Comparison of ENCODE assay signal across 12 cellular contexts in the genomic region with DNA sequence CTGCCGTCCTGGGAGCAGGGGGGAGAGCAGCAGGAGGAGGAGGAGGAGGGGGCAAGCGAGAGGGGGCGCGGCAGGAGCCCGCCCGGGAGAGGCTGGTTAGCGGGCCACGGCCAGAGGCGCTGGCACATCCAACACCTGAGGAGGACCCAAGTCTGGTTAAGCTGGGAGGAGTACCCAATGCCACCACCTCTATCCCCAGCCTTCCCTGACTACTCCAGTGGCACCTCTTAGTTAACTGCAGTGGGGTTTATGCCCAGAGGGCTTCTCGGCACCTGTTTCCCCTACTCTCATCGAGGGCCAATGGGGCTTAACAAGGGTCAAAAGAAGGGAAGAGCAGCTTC. TPM values are rescaled to one million over a fixed set of nuclear protein-coding genes. Genes with fewer than 3 reads are reported as not detected.
DNase-seq lines count a peak whose midpoint lies in the region; ATAC-seq and TF ChIP-seq lines count a peak whose summit lies in the region.
"Had no signal": no experiment of that assay in that cellular context is flagged by ENCODE, and none has a peak within 500 bp of the region (broad histone marks: within the 10 kb centered on the region; RNA-seq: fewer than 3 reads in every experiment).

No MANE protein-coding gene starts in this region.

- H3K36me3 ChIP-seq in CD4-positive, alpha-beta memory T cell (ENCODE audit: insufficient read depth, low read length): no peaks in the 10 kb centered on the region
- H3K36me3 ChIP-seq in HUES48 (ENCODE audit: control insufficient read depth, insufficient read depth, low read length) (no peaks in the 10 kb centered on the region), GM23248 (ENCODE audit: low read depth) (no peaks in the 10 kb centered on the region), adrenal gland (replicated peaks in 1 of 2) (no peaks in the 10 kb centered on the region)
- H3K36me3 ChIP-seq: SJCRH30 had no signal

- CTCF ChIA-PET in CD4-positive, alpha-beta memory T cell (lab: Charles Lee; ENCODE audit: partially characterized antibody): interaction anchor here (0.9 to 13.8 kb wide), 11 partner anchors 9 to 143 kb away, joined by 3 to 315 read pairs (median 4); no protein-coding TSS in a partner anchor

- no peaks in the 10 kb centered on the region for H4K20me1 ChIP-seq in GM23248 (ENCODE audit: insufficient read depth)

- intact Hi-C loops in CD4-positive, alpha-beta memory T cell (cut with micrococcal nuclease): loop anchor here (5.0 kb wide), 1 partner anchor 172 kb away; no protein-coding TSS in a partner anchor
- intact Hi-C loops in adrenal gland (cut with DNase I): loop anchor here (5.0 kb wide), 2 partner anchors 43 to 67 kb away; no protein-coding TSS in a partner anchor

- WGBS in GM23248 (ENCODE audit: low coverage in 1 of 2, low lambda C conversion rate in 2 of 2, missing lambda C conversion rate in 2 of 2), 2 experiments: 18 to 43% methylated on average over 3 to 11 of the region's 11 CpGs
- WGBS in adrenal gland, 4 donors: 18 to 65% (median 32%) methylated on average over 2 to 11 of the region's 11 CpGs

- H3K9ac ChIP-seq in HUES48 (ENCODE audit: low read depth, low read length) (no peak overlapping the region), GM23248 (no peak overlapping the region)

- in situ Hi-C loops in GM23248 (cut with MboI): no loop called here

- no peaks in the 10 kb centered on the region for H3K9me2 ChIP-seq in GM23248 (ENCODE audit: insufficient read depth)

- no peak overlapping the region for H3K4me2 ChIP-seq in GM23248 (ENCODE audit: unreplicated experiment)

- H3K36me3 Mint-ChIP-seq in CD4-positive, alpha-beta memory T cell: peaks cover 7 to 10% of the 10 kb centered on the region in 2 donors
- H3K36me3 Mint-ChIP-seq in nephron progenitor cell (ENCODE audit: low read depth): no peaks in the 10 kb centered on the region

- peaks cover 36% of the 10 kb centered on the region for H3K4me1 ChIP-seq in CD4-positive, alpha-beta memory T cell (ENCODE audit: insufficient read depth, low read length)
- peaks cover 7% of the 10 kb centered on the region; the same call in 1 of the 2 replicates for H3K4me1 ChIP-seq in HUES48 (ENCODE audit: control insufficient read depth, insufficient read depth, low read length)
- H3K4me1 ChIP-seq in GM23248 (ENCODE audit: insufficient read depth): no peaks in the 10 kb centered on the region
- H3K4me1 ChIP-seq in adrenal gland (replicated peaks in 1 of 2): peaks cover 4 to 14% of the 10 kb centered on the region in 2 donors

- peak overlapping the region; percentile 35 to 88 (median 83) for H3K4me3 Mint-ChIP-seq in CD4-positive, alpha-beta memory T cell
- H3K4me3 Mint-ChIP-seq in nephron progenitor cell: peak overlapping the region; percentile 82

- H3K27ac Mint-ChIP-seq in CD4-positive, alpha-beta memory T cell: peak overlapping the region in 3 of 7 donors; percentile 18 to 43 (median 36)
- H3K27ac Mint-ChIP-seq in nephron progenitor cell: no peak overlapping the region

- POLR2A ChIA-PET in CD4-positive, alpha-beta memory T cell (lab: Charles Lee; ENCODE audit: partially characterized antibody): interaction anchor here (0.9 to 4.8 kb wide), 5 partner anchors 14 to 1576 kb away, joined by 3 to 82 read pairs (median 10); a partner anchor contains a TSS

- TF ChIP-seq POLR2A in adrenal gland (IDR thresholded peaks at IDR 0.05): no peak

- H3K4me3 ChIP-seq in CD4-positive, alpha-beta memory T cell (ENCODE audit: low read length in 2 of 2): peak overlapping the region in 1 of 2 donors; percentile 50
- peak overlapping the region; percentile 53 for H3K4me3 ChIP-seq in HUES48 (ENCODE audit: low read depth, low read length)
- H3K4me3 ChIP-seq in coronary artery: peak overlapping the region; percentile 39
- H3K4me3 ChIP-seq in GM23248: no peak overlapping the region
- no peak overlapping the region for H3K4me3 ChIP-seq in adrenal gland
- H3K4me3 ChIP-seq: SJCRH30 had no signal

- no peak overlapping the region for H3K27ac ChIP-seq in CD4-positive, alpha-beta memory T cell (ENCODE audit: low read depth, low read length)
- H3K27ac ChIP-seq in HUES48 (ENCODE audit: low read depth, low read length): no peak overlapping the region
- no peak overlapping the region for H3K27ac ChIP-seq in coronary artery
- no peak overlapping the region for H3K27ac ChIP-seq in GM23248
- no peak overlapping the region for H3K27ac ChIP-seq in adrenal gland
- H3K27ac ChIP-seq: SJCRH30 had no signal

- H3F3A ChIP-seq in GM23248 (ENCODE audit: insufficient read depth): no peaks in the 10 kb centered on the region

- no peaks in the 10 kb centered on the region for H3K9me3 Mint-ChIP-seq in CD4-positive, alpha-beta memory T cell
- H3K9me3 Mint-ChIP-seq in nephron progenitor cell: no peaks in the 10 kb centered on the region

- no peaks in the 10 kb centered on the region for H3K79me2 ChIP-seq in GM23248 (ENCODE audit: insufficient read depth)

- no peaks in the 10 kb centered on the region for H3K9me3 ChIP-seq in CD4-positive, alpha-beta memory T cell (ENCODE audit: control insufficient read depth in 1 of 2, low read length in 2 of 2)
- H3K9me3 ChIP-seq in HUES48 (ENCODE audit: control insufficient read depth, insufficient read depth, low read length): no peaks in the 10 kb centered on the region
- H3K9me3 ChIP-seq in GM23248 (ENCODE audit: low read depth): no peaks in the 10 kb centered on the region
- no peaks in the 10 kb centered on the region for H3K9me3 ChIP-seq in adrenal gland (replicated peaks in 1 of 3)
- H3K9me3 ChIP-seq: SJCRH30 had no signal

- ATAC-seq in HG03342 (IDR thresholded peaks at IDR 0.05; ENCODE audit: unreplicated experiment): no peak

- H3K27me3 ChIP-seq in CD4-positive, alpha-beta memory T cell (ENCODE audit: insufficient read depth, low read length): peaks cover 9% of the 10 kb centered on the region
- H3K27me3 ChIP-seq in HUES48 (ENCODE audit: control insufficient read depth, insufficient read depth, low read length) (peaks cover 72% of the 10 kb centered on the region), GM23248 (replicated peaks; ENCODE audit: insufficient read depth) (peaks cover 56% of the 10 kb centered on the region), adrenal gland (peaks cover 21% of the 10 kb centered on the region)

- H3K4me1 Mint-ChIP-seq in CD4-positive, alpha-beta memory T cell: peaks cover 15 to 45% (median 24%) of the 10 kb centered on the region in 4 donors
- peaks cover 30% of the 10 kb centered on the region for H3K4me1 Mint-ChIP-seq in nephron progenitor cell

- H2AFZ ChIP-seq in GM23248: no peak overlapping the region

- TF ChIP-seq CTCF in coronary artery (IDR thresholded peaks at IDR 0.05) (no peak), nephron progenitor cell (IDR thresholded peaks at IDR 0.05) (no peak), adrenal gland (IDR thresholded peaks at IDR 0.05) (no peak)

- DNase-seq in CD4-positive, alpha-beta memory T cell: no peak
- DNase-seq in coronary artery (ENCODE audit: low spot score) (no peak), nephron progenitor cell (no peak), GM23248 (no peak), midbrain (lab: John Stamatoyannopoulos, UW) (no peak), adrenal gland (no peak)
- DNase-seq: aorta, SJCRH30 had no signal

- H3K27me3 Mint-ChIP-seq in CD4-positive, alpha-beta memory T cell: peaks cover 9 to 10% of the 10 kb centered on the region in 2 donors
- peaks cover 86% of the 10 kb centered on the region for H3K27me3 Mint-ChIP-seq in nephron progenitor cell (ENCODE audit: low read depth, poor library complexity)

RNA-seq across cellular contexts. Expression of a gene that starts 5.6 kb away (rescaled TPM):
- not detected for total RNA-seq in CD4-positive, alpha-beta memory T cell
- polyA plus RNA-seq in CD4-positive, alpha-beta memory T cell: under 1 TPM; 0.10 to 0.29 TPM
- total RNA-seq in GM23248 (2014; rRNA removed; shearing (Covaris generic)): not detected in 2 replicates
- polyA plus RNA-seq in GM23248 (2016; fragmentation: Nextera tagmentation; extraction: Ambion mirVana) (not detected in 2 replicates), adrenal gland (under 1 TPM in 2 of 3 donors, not detected in 1; 0.56 to 0.61 TPM)
- under 1 TPM in 4 of 8 donors, not detected in 4; 0.25 to 0.84 (median 0.60) TPM for total RNA-seq in adrenal gland
- total RNA-seq: NCI-H460, SJCRH30 had no signal

RNA-seq across cellular contexts. Expression of a gene that starts 14.5 kb away (rescaled TPM):
- 10 to 100 TPM in 1 of 2 experiments, 1 to 10 TPM in 1; 9.5 to 11.5 TPM for total RNA-seq in CD4-positive, alpha-beta memory T cell
- 10 to 100 TPM; 14.3 to 24.5 TPM for polyA plus RNA-seq in CD4-positive, alpha-beta memory T cell
- total RNA-seq in GM23248 (2014; rRNA removed; shearing (Covaris generic)): not detected in 2 replicates
- polyA plus RNA-seq in GM23248 (2016; fragmentation: Nextera tagmentation; extraction: Ambion mirVana): 0.37 TPM in 1 of 2 replicates, not detected in the other
- total RNA-seq in adrenal gland: 10 to 100 TPM; 10.4 to 39.9 (median 17.5) TPM
- 10 to 100 TPM in 2 of 3 donors, 1 to 10 TPM in 1; 4.4 to 15.1 (median 13.0) TPM for polyA plus RNA-seq in adrenal gland
- total RNA-seq: myocyte, NCI-H460 had no signal

RNA-seq across cellular contexts. Expression of a gene that starts 14.6 kb away (rescaled TPM):
- total RNA-seq in CD4-positive, alpha-beta memory T cell: 1 to 10 TPM; 2.9 to 3.3 TPM
- 1 to 10 TPM; 6.9 to 8.2 TPM for polyA plus RNA-seq in CD4-positive, alpha-beta memory T cell
- total RNA-seq in GM23248 (2014; rRNA removed; shearing (Covaris generic)): not detected in 2 replicates
- polyA plus RNA-seq in GM23248 (2016; fragmentation: Nextera tagmentation; extraction: Ambion mirVana) (not detected in 2 replicates), adrenal gland (1 to 10 TPM; 3.2 to 6.5 (median 3.3) TPM)
- 10 to 100 TPM in 1 of 8 donors, 1 to 10 TPM in 7; 1.2 to 31.9 (median 3.4) TPM for total RNA-seq in adrenal gland
- total RNA-seq: myocyte, NCI-H460 had no signal

Comparison
In these comparisons a context has a peak if more than half of its experiments do, and no peak if none do; other contexts are left out.
1. H3K4me3 ChIP-seq: peak in HUES48 (single experiment) and coronary artery (single experiment); none in GM23248 (single experiment) and adrenal gland (0 of 4).
2. RNA of a gene that starts 14.5 kb away (total RNA-seq): 10.4 to 39.9 TPM in adrenal gland and 9.5 to 11.5 TPM in CD4-positive, alpha-beta memory T cell; not detected in GM23248; every median in the first group is over 10 times any median in the second.